18 cellular contexts compared by ENCODE assay signal in the genomic region with DNA sequence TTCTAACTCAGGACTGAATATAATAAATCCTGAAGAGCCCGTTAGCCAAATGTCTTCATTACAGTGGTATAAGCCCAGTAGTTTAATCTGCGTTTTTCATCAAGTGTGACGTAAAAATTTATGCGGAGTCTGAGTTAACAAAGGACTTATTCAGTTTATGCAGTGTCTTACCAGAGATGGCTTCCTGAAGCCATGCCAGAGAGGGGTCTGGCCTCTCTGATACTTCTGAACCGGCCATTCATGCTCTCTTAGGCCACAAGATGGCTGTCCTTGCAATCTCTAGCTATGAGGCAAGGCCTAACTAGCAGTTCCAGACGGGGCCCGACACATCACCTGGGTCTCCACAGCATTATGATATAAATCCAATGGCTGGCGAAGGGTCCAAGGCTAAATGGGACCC.
A peak's percentile ranks its signal among the peaks of the same experiment; 100 is the strongest.
DNase-seq lines count a peak whose midpoint lies in the region; ATAC-seq and TF ChIP-seq lines count a peak whose summit lies in the region.
"Had no signal": no experiment of that assay in that cellular context is flagged by ENCODE, and none has a peak within 500 bp of the region (broad histone marks: within the 10 kb centered on the region; RNA-seq: fewer than 3 reads in every experiment).

No MANE protein-coding gene starts in this region.

- no peak for ATAC-seq in GM18498 (IDR thresholded peaks at IDR 0.05; ENCODE audit: unreplicated experiment)
- ATAC-seq: stimulated activated memory B cell treated with anti-CD40 and anti-IgM and Interleukin-4, amounts not matched to agents 10 μg/mL and 1 μg/mL and 100 μg/mL, for 72 hours had no signal

- no peak for TF ChIP-seq CTCF in GM12865 (IDR thresholded peaks at IDR 0.05; ENCODE audit: insufficient read depth, low read depth, low read length, missing control alignments)

- DNase-seq in GM12865 (ENCODE audit: low read depth) = peak; percentile 6
- DNase-seq in M059J (ENCODE audit: low read depth) = peak; percentile 27
- peak; percentile 60 for DNase-seq in epidermal melanocyte (ENCODE audit: insufficient read length, low spot score)
- peak; percentile 22 for DNase-seq in pons (ENCODE audit: low spot score)
- no peak for DNase-seq in COLO668 (lab: John Stamatoyannopoulos, UW; ENCODE audit: unreplicated experiment)
- DNase-seq in cortex of kidney (lab: John Stamatoyannopoulos, UW) = no peak
- DNase-seq: activated CD4-positive, alpha-beta T cell treated with anti-CD3 and anti-CD28 coated beads, Interleukin-2, amount 50 U/mL, for 48 hours; activated naive CD4-positive, alpha-beta T cell treated with anti-CD3 and anti-CD28 coated beads for 36 hours; AML-193; KBM-7; NCI-H187; NCI-H2227 treated with DMSO at 0.1 percent for 48 hours; NK-92 treated with Interleukin-12 subunit alpha and Interleukin-12 subunit beta, amount 100 ng/mL, for 24 hours; ovary; sigmoid colon; T-helper 1 cell had no signal

- H3K4me3 ChIP-seq in GM12865 (ENCODE audit: low read depth, low read length) = no peak overlapping the region
- H3K4me3 ChIP-seq: ovary, sigmoid colon had no signal

Comparison
In these comparisons a context has a peak if more than half of its experiments do, and no peak if none do; other contexts are left out.
1. DNase-seq: peak in GM12865 (single experiment), M059J (single experiment), epidermal melanocyte (single experiment) and pons (single experiment); none in COLO668 (single experiment) and cortex of kidney (single experiment).